Comparison of ENCODE assay signal across 15 cellular contexts in the genomic region with DNA sequence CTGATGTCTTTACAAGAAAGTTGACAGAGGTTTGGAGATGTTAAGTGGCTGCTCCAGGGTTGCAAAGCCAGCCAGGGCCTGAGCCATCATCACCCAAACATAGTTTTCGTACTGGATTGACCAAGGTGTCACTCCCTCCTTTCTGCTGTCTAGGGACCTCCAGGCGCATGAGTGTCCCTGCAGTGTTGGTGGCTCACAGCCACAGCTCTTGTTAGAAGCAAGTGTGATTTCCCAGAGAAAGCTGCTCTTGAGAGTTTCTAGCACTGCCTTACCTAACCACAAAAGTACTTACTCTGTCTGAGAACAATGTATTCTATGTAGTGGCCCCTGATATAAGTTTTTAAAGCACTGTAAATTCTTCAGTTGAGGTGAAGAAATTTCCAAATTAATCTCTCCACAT.
"Had no signal": no experiment of that assay in that cellular context is flagged by ENCODE, and none has a peak within 500 bp of the region (broad histone marks: within the 10 kb centered on the region; RNA-seq: fewer than 3 reads in every experiment).

No MANE protein-coding gene starts in this region.

- DNase-seq: activated CD4-positive, alpha-beta T cell treated with anti-CD3 and anti-CD28 coated beads, Interleukin-2, amount 50 U/mL, for 1 hour; activated effector memory CD4-positive, alpha-beta T cell treated with Interleukin-2 at 50 U/mL for 16 hours; activated T-cell treated with anti-CD3 and anti-CD28 coated beads for 4 hours; cerebellar nuclear complex; erythroblast; hippocampal formation; kidney glomerular epithelial cell; midbrain; stimulated activated CD4-positive, alpha-beta T cell treated with anti-CD3 and anti-CD28 coated beads, Interleukin-15, amount 100 ng/mL, for 24 hours; stomach had no signal

- H3K27ac ChIP-seq: neutrophil, stomach, vagina had no signal

- H3K36me3 Mint-ChIP-seq: activated naive CD4-positive, alpha-beta T cell treated with anti-CD3 and anti-CD28 coated beads, Interleukin-2, amount 50 U/mL, for 24 hours; brain had no signal

- H3K27ac Mint-ChIP-seq: activated naive CD4-positive, alpha-beta T cell treated with anti-CD3 and anti-CD28 coated beads, Interleukin-2, amount 50 U/mL, for 24 hours; brain; dendritic cell treated with granulocyte-macrophage colony-stimulating factor and Interleukin-4, amounts not matched to agents 40 ng/mL and 50 ng/mL, for 4 days had no signal

- H3K9me3 Mint-ChIP-seq: activated naive CD4-positive, alpha-beta T cell treated with anti-CD3 and anti-CD28 coated beads, Interleukin-2, amount 50 U/mL, for 24 hours; dendritic cell treated with granulocyte-macrophage colony-stimulating factor and Interleukin-4, amounts not matched to agents 40 ng/mL and 50 ng/mL, for 4 days had no signal

- H3K4me1 ChIP-seq: vagina had no signal

- H3K4me1 Mint-ChIP-seq: activated naive CD4-positive, alpha-beta T cell treated with anti-CD3 and anti-CD28 coated beads, Interleukin-2, amount 50 U/mL, for 24 hours had no signal

- H3K27me3 ChIP-seq: neutrophil, stomach, vagina had no signal

- H3K4me3 ChIP-seq: stomach, vagina had no signal

- H3K4me3 Mint-ChIP-seq: activated naive CD4-positive, alpha-beta T cell treated with anti-CD3 and anti-CD28 coated beads, Interleukin-2, amount 50 U/mL, for 24 hours; brain; dendritic cell treated with granulocyte-macrophage colony-stimulating factor and Interleukin-4, amounts not matched to agents 40 ng/mL and 50 ng/mL, for 4 days had no signal

- H3K9me3 ChIP-seq: neutrophil, stomach, vagina had no signal

- H3K36me3 ChIP-seq: neutrophil, stomach, vagina had no signal

- H3K27me3 Mint-ChIP-seq: activated naive CD4-positive, alpha-beta T cell treated with anti-CD3 and anti-CD28 coated beads, Interleukin-2, amount 50 U/mL, for 24 hours; brain; dendritic cell treated with granulocyte-macrophage colony-stimulating factor and Interleukin-4, amounts not matched to agents 40 ng/mL and 50 ng/mL, for 4 days had no signal
